ENCODE assay signal across 8 cellular contexts in the genomic region with DNA sequence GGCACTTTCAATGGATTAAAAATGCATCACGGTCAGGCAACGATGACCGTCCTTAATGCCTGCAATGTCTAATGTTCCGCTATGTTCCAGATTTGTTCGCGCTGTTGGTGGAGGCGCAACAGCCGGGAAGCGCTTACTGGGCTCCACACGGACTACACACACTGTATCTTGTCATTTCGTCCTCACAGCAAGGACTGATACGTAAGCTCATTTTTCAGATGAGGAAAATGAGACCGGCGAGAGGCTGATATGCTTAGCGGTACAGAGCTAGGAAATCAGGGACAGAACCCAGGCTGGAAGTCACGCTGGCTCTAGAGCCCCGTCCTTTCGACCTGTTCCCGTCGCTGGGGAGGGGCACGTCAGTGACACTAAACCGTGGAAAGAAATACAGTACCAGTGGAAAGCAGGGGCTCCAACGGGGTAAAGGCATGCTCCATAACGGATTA. TPM values are rescaled to one million over a fixed set of nuclear protein-coding genes. Genes with fewer than 3 reads are reported as not detected.
DNase-seq lines count a peak whose midpoint lies in the region; ATAC-seq and TF ChIP-seq lines count a peak whose summit lies in the region.

No MANE protein-coding gene starts in this region.

- H2AFZ ChIP-seq in DND-41 (ENCODE audit: low read depth, low read length): peak overlapping the region; percentile 92

- H3K4me3 ChIP-seq in DND-41 (ENCODE audit: low read depth in 1 of 2, low read length in 2 of 2) (peak overlapping the region; percentile 47 to 85), Panc1 (ENCODE audit: low read depth in 2 of 2, low read length in 2 of 2) (peak overlapping the region; percentile 76 to 98), right atrium auricular region (peak overlapping the region; percentile 77 to 93)

- H3K4me2 ChIP-seq in DND-41 (ENCODE audit: insufficient read depth, low read length): peak overlapping the region; percentile 79

- BruUV-seq in Panc1 (replicated peaks; lab: Mats Ljungman, UMichigan): TSS peak; percentile 71

- ATAC-seq in DND-41 (ENCODE audit: insufficient read depth, low read depth): peak; percentile 58
- ATAC-seq in GM21360 (IDR thresholded peaks at IDR 0.05; ENCODE audit: unreplicated experiment): peak; percentile 26
- peak; percentile 18 for ATAC-seq in HG03571 (IDR thresholded peaks at IDR 0.05; ENCODE audit: unreplicated experiment)
- ATAC-seq in Panc1: peak; percentile 82

- peaks cover 3% of the 10 kb centered on the region for H3K27me3 Mint-ChIP-seq in progenitor cell of endocrine pancreas

- no peaks in the 10 kb centered on the region for H3K9me3 ChIP-seq in DND-41 (ENCODE audit: insufficient read depth, low read length, severe bottlenecking)
- H3K9me3 ChIP-seq in Panc1 (ENCODE audit: control insufficient read depth, insufficient read depth, low read depth, low read length): no peaks in the 10 kb centered on the region
- no peaks in the 10 kb centered on the region for H3K9me3 ChIP-seq in right atrium auricular region

- peak overlapping the region; percentile 85 for H3K9ac ChIP-seq in DND-41 (ENCODE audit: low read depth, low read length)

- H3K4me1 ChIP-seq in DND-41 (ENCODE audit: insufficient read depth, low read length) (peaks cover 21% of the 10 kb centered on the region), Panc1 (ENCODE audit: control insufficient read depth, insufficient read depth, low read length) (peaks cover 5% of the 10 kb centered on the region), right atrium auricular region (peaks cover 0 to 11% of the 10 kb centered on the region in 2 donors)

- H3K27ac ChIP-seq in DND-41 (ENCODE audit: low read length): peak overlapping the region; percentile 94
- peak overlapping the region; percentile 87 for H3K27ac ChIP-seq in Panc1 (ENCODE audit: low read length)
- peak overlapping the region; percentile 94 to 99 for H3K27ac ChIP-seq in right atrium auricular region

- TF ChIP-seq CTCF in DND-41 (IDR thresholded peaks at IDR 0.05; ENCODE audit: borderline replicate concordance, extremely low read depth, low read length, poor library complexity, severe bottlenecking) (no peak), Panc1 (IDR thresholded peaks at IDR 0.05) (no peak), right atrium auricular region (IDR thresholded peaks at IDR 0.05) (peak in 1 of 2 donors; percentile 1), progenitor cell of endocrine pancreas (IDR thresholded peaks at IDR 0.05; ENCODE audit: unreplicated experiment) (no peak)

- H3K36me3 ChIP-seq in DND-41 (ENCODE audit: insufficient read depth, low read length): no peaks in the 10 kb centered on the region
- no peaks in the 10 kb centered on the region; the same call in 1 of the 2 replicates for H3K36me3 ChIP-seq in Panc1 (ENCODE audit: control insufficient read depth, insufficient read depth, low read length)
- H3K36me3 ChIP-seq in right atrium auricular region: no peaks in the 10 kb centered on the region

- peak overlapping the region; percentile 93 for H3K4me3 Mint-ChIP-seq in progenitor cell of endocrine pancreas (ENCODE audit: low read depth)

- peaks cover 4% of the 10 kb centered on the region for H3K4me1 Mint-ChIP-seq in progenitor cell of endocrine pancreas (ENCODE audit: low read depth)

- DNase-seq in DND-41: peak; percentile 62
- DNase-seq in Panc1 (ENCODE audit: low read depth, low spot score): peak; percentile 58
- DNase-seq in anterior cingulate cortex (lab: John Stamatoyannopoulos, UW): peak in 55 of 58 donors; percentile 10 to 83 (median 55)
- no peak for DNase-seq in right atrium auricular region (ENCODE audit: low spot score)
- no peak for DNase-seq in progenitor cell of endocrine pancreas (ENCODE audit: low spot score, unreplicated experiment)
- DNase-seq in mesenteric fat pad (ENCODE audit: low spot score): no peak

- H3K79me2 ChIP-seq in DND-41 (ENCODE audit: insufficient read depth, low read length): no peaks in the 10 kb centered on the region

- CTCF ChIA-PET in Panc1 (lab: Charles Lee): no interaction called here

- no peaks in the 10 kb centered on the region for H3K36me3 Mint-ChIP-seq in progenitor cell of endocrine pancreas (ENCODE audit: insufficient read depth)

- H3K27me3 ChIP-seq in DND-41 (ENCODE audit: insufficient read depth, low read length, poor library complexity) (no peaks in the 10 kb centered on the region), Panc1 (ENCODE audit: control insufficient read depth, insufficient read depth, low read length) (no peaks in the 10 kb centered on the region), right atrium auricular region (no peaks in the 10 kb centered on the region)

- H3K9me3 Mint-ChIP-seq in progenitor cell of endocrine pancreas (ENCODE audit: low read depth): peaks cover 8% of the 10 kb centered on the region

- in situ Hi-C loops in Panc1 (cut with HindIII; ENCODE audit: low pct_unique_long_range_greater_than_20kb, low sequenced_read_pairs): no loop called here

- POLR2A ChIA-PET in Panc1 (lab: Charles Lee): no interaction called here

- intact Hi-C loops in Panc1 (cut with micrococcal nuclease; ENCODE audit: unreplicated experiment): no loop called here

- no peaks in the 10 kb centered on the region for H4K20me1 ChIP-seq in DND-41 (ENCODE audit: insufficient read depth, low read length)

- peak overlapping the region; percentile 96 for H3K27ac Mint-ChIP-seq in progenitor cell of endocrine pancreas

RNA-seq across cellular contexts. Expression of gene TPK1, which starts 0.7 kb away (rescaled TPM):
- total RNA-seq in Panc1 (2021; ENCODE audit: unreplicated experiment): 3.3 TPM
- polyA plus RNA-seq in Panc1 (2012; ENCODE audit: insufficient read length): 2.5 TPM
- total RNA-seq in right atrium auricular region: 1 to 10 TPM; 4.1 to 6.4 TPM
- 2.2 and 2.5 TPM in 2 replicates for total RNA-seq in progenitor cell of endocrine pancreas
- total RNA-seq in mesenteric fat pad: 8.7 TPM

Comparison
In these comparisons a context has a peak if more than half of its experiments do, and no peak if none do; other contexts are left out.
1. ATAC-seq: peak in every context shown above with its lines; median percentile 82 in Panc1; 58 in DND-41; 26 in GM21360; 18 in HG03571.
2. DNase-seq: peak in DND-41 (single experiment), Panc1 (single experiment) and anterior cingulate cortex (55 of 58); none in right atrium auricular region (single experiment), progenitor cell of endocrine pancreas (single experiment) and mesenteric fat pad (single experiment).
3. Peak in every context shown above with its lines, with median percentiles within 50 percentile points of each other: H3K27ac ChIP-seq and H3K4me3 ChIP-seq.